24 cellular contexts compared by ENCODE assay signal in the genomic region with DNA sequence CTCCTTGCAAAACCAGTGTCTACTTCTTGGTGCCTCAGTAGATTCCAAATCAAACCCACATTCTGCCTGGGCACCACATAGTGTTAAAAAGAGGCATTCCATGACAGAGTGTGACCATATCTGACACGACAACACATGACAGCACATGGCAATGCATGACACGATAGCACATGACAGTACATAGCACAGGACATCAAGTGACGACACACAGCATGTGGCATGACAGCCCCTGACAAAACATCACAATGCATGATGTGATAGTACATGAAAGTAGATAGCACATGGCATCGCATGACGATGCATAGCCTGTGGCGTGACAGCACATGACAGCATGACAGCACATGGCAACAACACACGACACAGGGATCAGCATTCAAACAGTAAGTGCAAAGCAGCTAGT.
DNase-seq lines count a peak whose midpoint lies in the region; FAIRE-seq and TF ChIP-seq lines count a peak whose summit lies in the region.
"Had no signal": no experiment of that assay in that cellular context is flagged by ENCODE, and none has a peak within 500 bp of the region (broad histone marks: within the 10 kb centered on the region; RNA-seq: fewer than 3 reads in every experiment).

No MANE protein-coding gene starts in this region.

- no peaks in the 10 kb centered on the region for H3K27me3 ChIP-seq in right atrium auricular region
- H3K27me3 ChIP-seq in esophagus muscularis mucosa: peaks cover 0 to 28% (median 0%) of the 10 kb centered on the region in 4 donors
- H3K27me3 ChIP-seq: BE2C; BLaER1 treated with 17β-estradiol and CSF1 and Interleukin-3, amounts not matched to agents 10 nM and 100 nM had no signal

- H3K4me3 ChIP-seq in right atrium auricular region (no peak overlapping the region), esophagus muscularis mucosa (no peak overlapping the region)
- H3K4me3 ChIP-seq: A549; BLaER1 treated with 17β-estradiol and CSF1 and Interleukin-3, amounts not matched to agents 10 nM and 100 nM; GM12878 had no signal

- TF ChIP-seq CTCF in right atrium auricular region (IDR thresholded peaks at IDR 0.05): no peak
- no peak for TF ChIP-seq CTCF in esophagus muscularis mucosa (IDR thresholded peaks at IDR 0.05)

- DNase-seq in right atrium auricular region (ENCODE audit: low spot score) (peak; percentile 54), cardiac septum (ENCODE audit: low spot score) (no peak), NAMALWA (ENCODE audit: low spot score) (peak; percentile 2), esophagus muscularis mucosa (ENCODE audit: extremely low spot score) (peak; percentile 89), urothelium cell line (ENCODE audit: low spot score) (no peak), HuH-7 (ENCODE audit: low spot score) (no peak), GM19238 (ENCODE audit: insufficient read length, low spot score) (no peak)
- DNase-seq: 8988T; ACHN; AML-193; BE2C; CD4-positive, alpha-beta T cell; CD8-positive, alpha-beta memory T cell; DMS 273 treated with DMSO at 0.1 percent for 48 hours; DMS79; EL; GDM1; GOT3; H7; HCEC 1CT had no signal

- no peaks in the 10 kb centered on the region for H3K9me3 ChIP-seq in right atrium auricular region
- H3K9me3 ChIP-seq in esophagus muscularis mucosa: no peaks in the 10 kb centered on the region
- H3K9me3 ChIP-seq: A549; BE2C; BLaER1 treated with 17β-estradiol and CSF1 and Interleukin-3, amounts not matched to agents 10 nM and 100 nM had no signal

- H3K4me1 ChIP-seq in right atrium auricular region (no peaks in the 10 kb centered on the region), esophagus muscularis mucosa (no peaks in the 10 kb centered on the region)
- H3K4me1 ChIP-seq: A549, BE2C had no signal

- intact Hi-C loops in cardiac septum (cut with DNase I) (no loop called here), esophagus muscularis mucosa (cut with DNase I) (no loop called here)

- TF ChIP-seq EP300 in esophagus muscularis mucosa (IDR thresholded peaks at IDR 0.05): no peak

- no peaks in the 10 kb centered on the region for H3K36me3 ChIP-seq in right atrium auricular region
- no peaks in the 10 kb centered on the region for H3K36me3 ChIP-seq in esophagus muscularis mucosa
- H3K36me3 ChIP-seq: BE2C; BLaER1 treated with 17β-estradiol and CSF1 and Interleukin-3, amounts not matched to agents 10 nM and 100 nM had no signal

- H3K27ac ChIP-seq in right atrium auricular region (no peak overlapping the region), esophagus muscularis mucosa (replicated peaks in 1 of 4) (no peak overlapping the region)
- H3K27ac ChIP-seq: A549; BLaER1 treated with 17β-estradiol and CSF1 and Interleukin-3, amounts not matched to agents 10 nM and 100 nM had no signal

- 86% methylated on average over 6 of the region's 7 CpGs for WGBS in esophagus muscularis mucosa

- TF ChIP-seq POLR2A in esophagus muscularis mucosa (IDR thresholded peaks at IDR 0.05; ENCODE audit: low read depth): no peak

- FAIRE-seq in urothelium cell line (lab: Jason Lieb, UNC): peak; percentile 81
- FAIRE-seq: A549, D721Med, GM12878 had no signal

Comparison
In these comparisons a context has a peak if more than half of its experiments do, and no peak if none do; other contexts are left out.
1. DNase-seq: peak in right atrium auricular region (single experiment), NAMALWA (single experiment) and esophagus muscularis mucosa (single experiment); none in cardiac septum (single experiment), urothelium cell line (single experiment), HuH-7 (single experiment) and GM19238 (single experiment).